In genomic region chr1:202479630-202480029, GRCh38 we compare ENCODE assay signal across 23 cellular contexts.
DNase-seq lines count a peak whose midpoint lies in the region; FAIRE-seq and TF ChIP-seq lines count a peak whose summit lies in the region.
"Had no signal": no experiment of that assay in that cellular context is flagged by ENCODE, and none has a peak within 500 bp of the region (broad histone marks: within the 10 kb centered on the region; RNA-seq: fewer than 3 reads in every experiment).

No MANE protein-coding gene starts in this region.

- H3K36me3 Mint-ChIP-seq in Caco-2 (ENCODE audit: insufficient read depth, unreplicated experiment): no peaks in the 10 kb centered on the region
- H3K36me3 Mint-ChIP-seq: natural killer cell, WTC11 had no signal

- intact Hi-C loops in ascending aorta (cut with DNase I): no loop called here
- intact Hi-C loops in Caco-2 (cut with micrococcal nuclease; ENCODE audit: unreplicated experiment): no loop called here

- no peaks in the 10 kb centered on the region for H3K27me3 ChIP-seq in BLaER1
- no peaks in the 10 kb centered on the region for H3K27me3 ChIP-seq in smooth muscle cell (ENCODE audit: low read depth)
- H3K27me3 ChIP-seq in ascending aorta: no peaks in the 10 kb centered on the region
- no peaks in the 10 kb centered on the region for H3K27me3 ChIP-seq in Caco-2 (replicated peaks; ENCODE audit: control insufficient read depth, insufficient read depth, low read length)
- H3K27me3 ChIP-seq: thyroid gland had no signal

- H3K4me1 ChIP-seq in BLaER1: peaks cover 62% of the 10 kb centered on the region
- H3K4me1 ChIP-seq in smooth muscle cell (ENCODE audit: low read depth): no peaks in the 10 kb centered on the region
- H3K4me1 ChIP-seq in ascending aorta: peaks cover 0 to 3% of the 10 kb centered on the region in 2 donors
- H3K4me1 ChIP-seq in Caco-2: no peaks in the 10 kb centered on the region
- H3K4me1 ChIP-seq: thyroid gland had no signal

- H3K36me3 ChIP-seq in BLaER1: 0 out of 2 replicates have a peak, but pooled peaks cover under 1% of the 10 kb centered on the region
- H3K36me3 ChIP-seq in smooth muscle cell (ENCODE audit: low read depth): no peaks in the 10 kb centered on the region
- H3K36me3 ChIP-seq in ascending aorta: no peaks in the 10 kb centered on the region
- H3K36me3 ChIP-seq in Caco-2 (ENCODE audit: control insufficient read depth, insufficient read depth, low read length): no peaks in the 10 kb centered on the region
- H3K36me3 ChIP-seq: thyroid gland had no signal

- peak overlapping the region; percentile 58 for H3K4me2 ChIP-seq in BLaER1
- H3K4me2 ChIP-seq in smooth muscle cell: no peak overlapping the region

- FAIRE-seq in GM19239 (lab: Jason Lieb, UNC): no peak

- H3K79me2 ChIP-seq in smooth muscle cell (ENCODE audit: low read depth): no peaks in the 10 kb centered on the region

- H3K27ac ChIP-seq in BLaER1: peak overlapping the region; percentile 45
- no peak overlapping the region for H3K27ac ChIP-seq in smooth muscle cell (ENCODE audit: low read depth)
- H3K27ac ChIP-seq in ascending aorta: no peak overlapping the region
- H3K27ac ChIP-seq: thyroid gland had no signal

- H3K9me3 Mint-ChIP-seq in Caco-2 (ENCODE audit: unreplicated experiment): no peaks in the 10 kb centered on the region
- H3K9me3 Mint-ChIP-seq: natural killer cell had no signal

- TF ChIP-seq CTCF in choroid plexus epithelial cell (conservative IDR thresholded peaks at IDR 0.05; ENCODE audit: low read depth, low read length) (no peak), smooth muscle cell (IDR thresholded peaks at IDR 0.05; ENCODE audit: borderline replicate concordance, insufficient read depth, poor library complexity, severe bottlenecking) (no peak), ascending aorta (IDR thresholded peaks at IDR 0.05) (no peak), Caco-2 (IDR thresholded peaks at IDR 0.05; ENCODE audit: insufficient read depth in 1 of 2, low read depth in 1 of 2, low read length in 1 of 2, severe bottlenecking in 1 of 2, unreplicated experiment in 1 of 2) (no peak)

- no TSS peak for BruUV-seq in Caco-2 (replicated peaks; lab: Mats Ljungman, UMichigan)

- CTCF ChIA-PET in Caco-2 (lab: Charles Lee): no interaction called here

- H3K27me3 Mint-ChIP-seq in Caco-2 (ENCODE audit: insufficient read depth, unreplicated experiment): no peaks in the 10 kb centered on the region
- H3K27me3 Mint-ChIP-seq: brain had no signal

- H3K9me3 ChIP-seq in BLaER1: peaks cover 1% of the 10 kb centered on the region
- H3K9me3 ChIP-seq in smooth muscle cell (replicated peaks; ENCODE audit: low read depth): no peaks in the 10 kb centered on the region
- H3K9me3 ChIP-seq in ascending aorta: no peaks in the 10 kb centered on the region
- H3K9me3 ChIP-seq in Caco-2: no peaks in the 10 kb centered on the region
- H3K9me3 ChIP-seq: thyroid gland had no signal

- H3K27ac Mint-ChIP-seq in Caco-2 (ENCODE audit: unreplicated experiment): no peak overlapping the region
- H3K27ac Mint-ChIP-seq: brain, CD14-positive monocyte, WTC11 had no signal

- H3F3A ChIP-seq in smooth muscle cell (ENCODE audit: low read depth): no peaks in the 10 kb centered on the region

- peak; percentile 14 for DNase-seq in Jurkat, Clone E6-1 (ENCODE audit: low read depth, low spot score)
- DNase-seq in NOMO-1 treated with DMSO at 0.1 percent for 48 hours (lab: John Stamatoyannopoulos, UW; ENCODE audit: unreplicated experiment) (peak; percentile 46), choroid plexus epithelial cell (ENCODE audit: low read depth) (peak; percentile 5), smooth muscle cell (lab: John Stamatoyannopoulos, UW; ENCODE audit: unreplicated experiment) (no peak), ascending aorta (ENCODE audit: low spot score in 2 of 2) (no peak), Caco-2 (no peak), GM19239 (ENCODE audit: insufficient read length, low spot score) (no peak)
- DNase-seq: activated CD4-positive, alpha-beta T cell treated with anti-CD3 and anti-CD28 coated beads, Interleukin-2, amount 50 U/mL, for 1 hour; activated CD8-positive, alpha-beta memory T cell treated with anti-CD3 and anti-CD28 coated beads, Interleukin-2, amount 50 U/mL, for 48 hours; effector CD8-positive, alpha-beta T cell; foreskin fibroblast; KBM-7; midbrain; natural killer cell; NCI-H1105; NCI-H2029 treated with DMSO at 0.1 percent for 48 hours; stimulated activated CD4-positive, alpha-beta T cell treated with anti-CD3 and anti-CD28 coated beads, Interleukin-4, amount 100 ng/mL, for 24 hours; stimulated activated naive CD4-positive, alpha-beta T cell treated with Interleukin-2 at 50 U/mL for 16 hours; thyroid gland had no signal

- H3K9ac ChIP-seq in BLaER1 (no peak overlapping the region; the same call in 1 of the 2 replicates), smooth muscle cell (ENCODE audit: low read depth) (no peak overlapping the region)

- no peaks in the 10 kb centered on the region for H4K20me1 ChIP-seq in BLaER1
- H4K20me1 ChIP-seq in smooth muscle cell (ENCODE audit: low read depth): no peaks in the 10 kb centered on the region

- POLR2A ChIA-PET in Caco-2 (lab: Charles Lee): no interaction called here

- no peak overlapping the region for H3K4me3 Mint-ChIP-seq in Caco-2 (ENCODE audit: unreplicated experiment)
- H3K4me3 Mint-ChIP-seq: brain, natural killer cell, WTC11 had no signal

- no peak overlapping the region for H2AFZ ChIP-seq in smooth muscle cell (ENCODE audit: low read depth)

- peaks cover 6% of the 10 kb centered on the region for H3K4me1 Mint-ChIP-seq in Caco-2 (ENCODE audit: low read depth, unreplicated experiment)

- H3K4me3 ChIP-seq in BLaER1 (peak overlapping the region; percentile 22; the same call in 1 of the 2 replicates), choroid plexus epithelial cell (ENCODE audit: low read depth, low read length) (no peak overlapping the region), smooth muscle cell (no peak overlapping the region), ascending aorta (no peak overlapping the region), Caco-2 (ENCODE audit: low read depth, low read length) (no peak overlapping the region)
- H3K4me3 ChIP-seq in Jurkat, Clone E6-1 (ENCODE audit: low read length): no peak overlapping the region
- H3K4me3 ChIP-seq: thyroid gland had no signal

Comparison
In these comparisons a context has a peak if more than half of its experiments do, and no peak if none do; other contexts are left out.
1. DNase-seq: peak in Jurkat, Clone E6-1 (single experiment), NOMO-1 treated with DMSO at 0.1 percent for 48 hours (single experiment) and choroid plexus epithelial cell (single experiment); none in smooth muscle cell (single experiment), ascending aorta (0 of 2), Caco-2 (0 of 2) and GM19239 (single experiment).